ENCODE assay signal across 26 cellular contexts in genomic region chr5:109298794-109299193, GRCh38.
"Had no signal": no experiment of that assay in that cellular context is flagged by ENCODE, and none has a peak within 500 bp of the region (broad histone marks: within the 10 kb centered on the region; RNA-seq: fewer than 3 reads in every experiment).

No MANE protein-coding gene starts in this region.

- H3K4me2 ChIP-seq: hepatocyte had no signal

- H3K4me1 ChIP-seq: colonic mucosa, esophagus squamous epithelium, gastrocnemius medialis, left lung, lower lobe of right lung had no signal

- H3K36me3 ChIP-seq: colonic mucosa, esophagus squamous epithelium, gastrocnemius medialis, left lung, lower lobe of right lung had no signal

- H3K27ac ChIP-seq: colonic mucosa, epithelial cell of prostate, esophagus squamous epithelium, gastrocnemius medialis, hepatocyte, left lung, lower lobe of right lung had no signal

- DNase-seq: colonic mucosa; cortex of kidney; effector CD8-positive, alpha-beta T cell; effector memory CD8-positive, alpha-beta T cell; endodermal cell; erythroblast; esophagus squamous epithelium; foreskin fibroblast; foreskin melanocyte; gastrocnemius medialis; glutamatergic neuron; head of caudate nucleus; hypothalamus; left cardiac atrium; left lung; left ventricle myocardium superior; lower lobe of right lung; mesenchymal stem cell; mucosa of descending colon; naive B cell; naive thymus-derived CD8-positive, alpha-beta T cell had no signal

- H3K79me2 ChIP-seq: hepatocyte had no signal

- H3K4me3 ChIP-seq: colonic mucosa, esophagus squamous epithelium, gastrocnemius medialis, hepatocyte, left lung, lower lobe of right lung, mucosa of descending colon had no signal

- FAIRE-seq: endometrium, islet of Langerhans, keratinocyte had no signal

- H3K9me3 ChIP-seq: colonic mucosa, gastrocnemius medialis, left lung, lower lobe of right lung, mucosa of descending colon had no signal

- H3K27me3 ChIP-seq: colonic mucosa, esophagus squamous epithelium, gastrocnemius medialis, hepatocyte, left lung had no signal

- H2AFZ ChIP-seq: hepatocyte had no signal
